Comparison of ENCODE assay signal across 9 cellular contexts in genomic region chr11:74018331-74019005, GRCh38. TPM values are rescaled to one million over a fixed set of nuclear protein-coding genes. Genes with fewer than 3 reads are reported as not detected.
A peak's percentile ranks its signal among the peaks of the same experiment; 100 is the strongest.
DNase-seq lines count a peak whose midpoint lies in the region; ATAC-seq and TF ChIP-seq lines count a peak whose summit lies in the region.
"Had no signal": no experiment of that assay in that cellular context is flagged by ENCODE, and none has a peak within 500 bp of the region (broad histone marks: within the 10 kb centered on the region; RNA-seq: fewer than 3 reads in every experiment).

No MANE protein-coding gene starts in this region.

- ATAC-seq in HG03108 (IDR thresholded peaks at IDR 0.05; ENCODE audit: unreplicated experiment): no peak
- no peak for ATAC-seq in HG03139 (IDR thresholded peaks at IDR 0.05; ENCODE audit: unreplicated experiment)

- intact Hi-C loops in spleen (cut with DNase I; ENCODE audit: low total_unique reads): no loop called here

- peak overlapping the region; percentile 59 for H3K27ac Mint-ChIP-seq in HFFc6
- peak overlapping the region in 5 of 6 donors; percentile 3 to 58 (median 55) for H3K27ac Mint-ChIP-seq in immature natural killer cell
- H3K27ac Mint-ChIP-seq: nephron had no signal

- peak overlapping the region in 7 of 8 donors; percentile 42 to 83 (median 75) for H3K27ac ChIP-seq in spleen

- peak; percentile 29 for DNase-seq in HFFc6
- DNase-seq in amygdala (lab: John Stamatoyannopoulos, UW): peak in 52 of 56 donors; percentile 3 to 76 (median 47)
- DNase-seq in immature natural killer cell: no peak
- no peak for DNase-seq in spleen
- no peak for DNase-seq in SW 1271 (lab: John Stamatoyannopoulos, UW)
- DNase-seq in NCI-H345 treated with DMSO at 0.1 percent for 48 hours (lab: John Stamatoyannopoulos, UW; ENCODE audit: unreplicated experiment): no peak

- TF ChIP-seq CTCF in HFFc6 (IDR thresholded peaks at IDR 0.05) (no peak), spleen (IDR thresholded peaks at IDR 0.05 in 8 of 11, conservative IDR thresholded peaks at IDR 0.05 in 3 of 11) (no peak)

- peaks cover 14% of the 10 kb centered on the region for H3K36me3 Mint-ChIP-seq in HFFc6 (ENCODE audit: low read depth)
- peaks cover 18 to 42% (median 24%) of the 10 kb centered on the region in 3 donors for H3K36me3 Mint-ChIP-seq in immature natural killer cell

- 55 to 81% (median 73%) methylated on average over 7 to 9 of the region's 9 CpGs for WGBS in spleen, 5 donors

- H3K4me1 ChIP-seq in spleen: peaks cover 13 to 85% (median 49%) of the 10 kb centered on the region in 6 donors

- H3K27me3 Mint-ChIP-seq in HFFc6 (ENCODE audit: insufficient read depth) (peaks cover 2% of the 10 kb centered on the region; the same call in 1 of the 2 replicates), immature natural killer cell (ENCODE audit: low read depth in 3 of 3) (peaks cover 0 to 2% (median 1%) of the 10 kb centered on the region in 3 donors)

- H3K36me3 ChIP-seq in spleen: peaks cover 0 to 58% (median 0%) of the 10 kb centered on the region in 6 donors

- peaks cover 8% of the 10 kb centered on the region for H3K4me1 Mint-ChIP-seq in HFFc6 (ENCODE audit: low read depth)
- H3K4me1 Mint-ChIP-seq in immature natural killer cell: peaks cover 6 to 14% of the 10 kb centered on the region in 2 donors
- H3K4me1 Mint-ChIP-seq: nephron had no signal

- H3K4me3 Mint-ChIP-seq in HFFc6 (no peak overlapping the region), immature natural killer cell (peak overlapping the region in 2 of 5 donors; percentile 12 to 23)
- H3K4me3 Mint-ChIP-seq: nephron had no signal

- TF ChIP-seq POLR2A in spleen (IDR thresholded peaks at IDR 0.05): no peak

- H3K27me3 ChIP-seq in spleen (replicated peaks in 1 of 7): no peaks in the 10 kb centered on the region

- no peaks in the 10 kb centered on the region for H3K9me3 Mint-ChIP-seq in HFFc6
- no peaks in the 10 kb centered on the region for H3K9me3 Mint-ChIP-seq in immature natural killer cell
- H3K9me3 Mint-ChIP-seq: nephron had no signal

- H3K9me3 ChIP-seq in spleen: no peaks in the 10 kb centered on the region

- H3K4me3 ChIP-seq in spleen: no peak overlapping the region

RNA-seq across cellular contexts. Expression of gene UCP3, which starts 9.6 kb away (rescaled TPM):
- total RNA-seq in HFFc6 (2021; fragmentation: NEBNext Ultra II Directional; extraction: Animal tissue kit (Norgen Biotek cat#: 25700)): under 1 TPM; 0.10 to 0.62 (median 0.39) TPM
- polyA plus RNA-seq in immature natural killer cell (1 to 10 TPM in 1 of 3 donors, under 1 TPM in 2; 0.41 to 1.3 (median 0.52) TPM), spleen (1 to 10 TPM in 2 of 3 donors, under 1 TPM in 1; 0.68 to 2.6 (median 1.5) TPM)
- total RNA-seq in spleen: 1 to 10 TPM; 2.0 to 7.1 (median 4.8) TPM

RNA-seq across cellular contexts. Expression of gene UCP2, which starts 35.8 kb away (rescaled TPM):
- 1 to 10 TPM; 6.4 to 9.9 (median 8.0) TPM for total RNA-seq in HFFc6 (2021; fragmentation: NEBNext Ultra II Directional; extraction: Animal tissue kit (Norgen Biotek cat#: 25700))
- polyA plus RNA-seq in immature natural killer cell: 1,000 to 10,000 TPM; 1,092 to 2,060 (median 1,799) TPM
- 100 to 1,000 TPM; 369 to 556 (median 427) TPM for total RNA-seq in spleen
- 100 to 1,000 TPM; 209 to 281 (median 275) TPM for polyA plus RNA-seq in spleen

Comparison
In these comparisons a context has a peak if more than half of its experiments do, and no peak if none do; other contexts are left out.
1. DNase-seq: peak in HFFc6 (single experiment) and amygdala (52 of 56); none in immature natural killer cell (0 of 3), spleen (single experiment), SW 1271 (0 of 2) and NCI-H345 treated with DMSO at 0.1 percent for 48 hours (single experiment).
2. RNA of gene UCP2, which starts 35.8 kb away (total RNA-seq): 369 to 556 TPM in spleen; 6.4 to 9.9 TPM in HFFc6; every median in the first group is over 10 times any median in the second.